In the genomic region with DNA sequence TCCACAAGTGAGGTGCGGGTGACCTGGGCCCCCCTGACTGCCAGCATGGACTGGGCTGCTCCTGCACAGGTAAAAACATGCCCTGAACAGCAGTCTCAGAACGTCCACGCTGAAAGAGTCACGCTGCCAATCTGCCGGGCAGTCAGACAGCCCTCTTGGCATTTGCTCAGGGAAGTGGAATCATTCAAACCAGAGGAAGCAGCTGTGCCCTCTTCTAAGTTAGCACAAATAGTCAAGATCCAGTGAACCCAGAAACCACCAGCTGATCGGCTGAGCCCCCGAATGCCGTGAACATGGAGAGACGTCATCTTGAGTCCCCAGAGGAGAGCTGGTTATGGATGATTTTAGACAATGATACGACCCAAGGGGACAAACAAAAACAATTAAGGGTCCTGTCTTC, we compare ENCODE assay signal across 17 cellular contexts. TPM values are rescaled to one million over a fixed set of nuclear protein-coding genes. Genes with fewer than 3 reads are reported as not detected.
A peak's percentile ranks its signal among the peaks of the same experiment; 100 is the strongest.
DNase-seq lines count a peak whose midpoint lies in the region; ATAC-seq and TF ChIP-seq lines count a peak whose summit lies in the region.
"Had no signal": no experiment of that assay in that cellular context is flagged by ENCODE, and none has a peak within 500 bp of the region (broad histone marks: within the 10 kb centered on the region; RNA-seq: fewer than 3 reads in every experiment).

No MANE protein-coding gene starts in this region.

- POLR2A ChIA-PET in activated naive CD8-positive, alpha-beta T cell treated with anti-CD3 and anti-CD28 coated beads, Interleukin-2, amount 10 ng/mL, durations not matched to agents 7 days and 5 days (lab: Charles Lee), result interaction anchor here (1.1 to 19.3 kb wide), 2 partner anchors 20 to 32 kb away, joined by 3 to 532 read pairs; partner anchors contain the start of gene KLF2

- no peaks in the 10 kb centered on the region for H3K27me3 ChIP-seq in body of pancreas
- H3K27me3 ChIP-seq: heart left ventricle had no signal

- 65 to 76% methylated on average over 10 of the region's 10 CpGs for WGBS in body of pancreas, 2 donors

- TF ChIP-seq POLR2A in body of pancreas (IDR thresholded peaks at IDR 0.05), result no peak

- no peak for ATAC-seq in activated naive CD8-positive, alpha-beta T cell treated with anti-CD3 and anti-CD28 coated beads, Interleukin-2, amount 10 ng/mL, durations not matched to agents 7 days and 5 days (ENCODE audit: low read depth)
- no peak for ATAC-seq in activated naive CD8-positive, alpha-beta T cell treated with anti-CD3 and anti-CD28 coated beads, Interleukin-2, amount 50 U/mL, for 24 hours
- peak; percentile 20 for ATAC-seq in T-helper 17 cell
- peak; percentile 89 to 90 for ATAC-seq in stimulated activated naive B cell treated with anti-CD40 and anti-IgM and Interleukin-4, amounts not matched to agents 10 μg/mL and 1 μg/mL and 100 μg/mL, for 72 hours (replicated peaks)
- ATAC-seq in body of pancreas, result no peak
- no peak for ATAC-seq in HG02938 (IDR thresholded peaks at IDR 0.05; ENCODE audit: unreplicated experiment)
- ATAC-seq: sciatic nerve had no signal

- no peaks in the 10 kb centered on the region for H3K36me3 ChIP-seq in body of pancreas (replicated peaks in 1 of 2; ENCODE audit: insufficient read depth in 1 of 2, low read depth in 2 of 2)

- no peak overlapping the region for H3K4me3 Mint-ChIP-seq in activated naive CD8-positive, alpha-beta T cell treated with anti-CD3 and anti-CD28 coated beads, Interleukin-2, amount 10 ng/mL, durations not matched to agents 7 days and 5 days
- no peak overlapping the region for H3K4me3 Mint-ChIP-seq in activated naive CD8-positive, alpha-beta T cell treated with anti-CD3 and anti-CD28 coated beads, Interleukin-2, amount 50 U/mL, for 24 hours
- H3K4me3 Mint-ChIP-seq in T-helper 17 cell, result no peak overlapping the region
- H3K4me3 Mint-ChIP-seq in stimulated activated naive B cell treated with anti-CD40 and anti-IgM and Interleukin-4, amounts not matched to agents 10 μg/mL and 1 μg/mL and 100 μg/mL, for 72 hours, result peak overlapping the region; percentile 44 to 53
- H3K4me3 Mint-ChIP-seq: immature natural killer cell had no signal

- H3K4me1 Mint-ChIP-seq in activated naive CD8-positive, alpha-beta T cell treated with anti-CD3 and anti-CD28 coated beads, Interleukin-2, amount 10 ng/mL, durations not matched to agents 7 days and 5 days, result peaks cover 52% of the 10 kb centered on the region
- H3K4me1 Mint-ChIP-seq in activated naive CD8-positive, alpha-beta T cell treated with anti-CD3 and anti-CD28 coated beads, Interleukin-2, amount 50 U/mL, for 24 hours, result peaks cover 70% of the 10 kb centered on the region
- peaks cover 56% of the 10 kb centered on the region for H3K4me1 Mint-ChIP-seq in T-helper 17 cell
- peaks cover 0 to 57% of the 10 kb centered on the region in 2 donors for H3K4me1 Mint-ChIP-seq in stimulated activated naive B cell treated with anti-CD40 and anti-IgM and Interleukin-4, amounts not matched to agents 10 μg/mL and 1 μg/mL and 100 μg/mL, for 72 hours

- no peak for DNase-seq in activated naive CD8-positive, alpha-beta T cell treated with anti-CD3 and anti-CD28 coated beads, Interleukin-2, amount 10 ng/mL, durations not matched to agents 7 days and 5 days
- DNase-seq in activated naive CD8-positive, alpha-beta T cell treated with anti-CD3 and anti-CD28 coated beads, Interleukin-2, amount 50 U/mL, for 24 hours, result no peak
- DNase-seq in T-helper 17 cell (no peak), myocyte (ENCODE audit: low read depth) (peak; percentile 48), MV-4-11 (lab: John Stamatoyannopoulos, UW) (no peak), body of pancreas (no peak)
- peak; percentile 48 for DNase-seq in stimulated activated naive B cell treated with anti-CD40 and anti-IgM and Interleukin-4, amounts not matched to agents 10 μg/mL and 1 μg/mL and 100 μg/mL, for 72 hours
- DNase-seq: activated CD8-positive, alpha-beta memory T cell treated with anti-CD3 and anti-CD28 coated beads, Interleukin-2, amount 50 U/mL, for 48 hours; immature natural killer cell; mammary epithelial cell; NCI-H1436 treated with DMSO at 0.1 percent for 48 hours; NCI-H2227 treated with DMSO at 0.1 percent for 48 hours; NK-92 treated with Interleukin-12 subunit alpha and Interleukin-12 subunit beta, amount 100 ng/mL, for 24 hours; stimulated activated CD4-positive, alpha-beta T cell treated with anti-CD3 and anti-CD28 coated beads, Interleukin-1b, Interleukin-23, amount 100 ng/mL, for 48 hours had no signal

- H3K27me3 Mint-ChIP-seq in activated naive CD8-positive, alpha-beta T cell treated with anti-CD3 and anti-CD28 coated beads, Interleukin-2, amount 10 ng/mL, durations not matched to agents 7 days and 5 days, result peaks cover 14% of the 10 kb centered on the region
- peaks cover 3% of the 10 kb centered on the region for H3K27me3 Mint-ChIP-seq in activated naive CD8-positive, alpha-beta T cell treated with anti-CD3 and anti-CD28 coated beads, Interleukin-2, amount 50 U/mL, for 24 hours
- no peaks in the 10 kb centered on the region for H3K27me3 Mint-ChIP-seq in T-helper 17 cell
- no peaks in the 10 kb centered on the region for H3K27me3 Mint-ChIP-seq in stimulated activated naive B cell treated with anti-CD40 and anti-IgM and Interleukin-4, amounts not matched to agents 10 μg/mL and 1 μg/mL and 100 μg/mL, for 72 hours

- H3K27ac Mint-ChIP-seq in activated naive CD8-positive, alpha-beta T cell treated with anti-CD3 and anti-CD28 coated beads, Interleukin-2, amount 10 ng/mL, durations not matched to agents 7 days and 5 days, result peak overlapping the region; percentile 20
- no peak overlapping the region for H3K27ac Mint-ChIP-seq in activated naive CD8-positive, alpha-beta T cell treated with anti-CD3 and anti-CD28 coated beads, Interleukin-2, amount 50 U/mL, for 24 hours
- H3K27ac Mint-ChIP-seq in T-helper 17 cell, result no peak overlapping the region
- peak overlapping the region; percentile 91 for H3K27ac Mint-ChIP-seq in stimulated activated naive B cell treated with anti-CD40 and anti-IgM and Interleukin-4, amounts not matched to agents 10 μg/mL and 1 μg/mL and 100 μg/mL, for 72 hours

- intact Hi-C loops in body of pancreas (cut with DNase I), result no loop called here

- no peak overlapping the region for H3K4me3 ChIP-seq in body of pancreas
- H3K4me3 ChIP-seq: heart left ventricle had no signal

- TF ChIP-seq CTCF in body of pancreas (IDR thresholded peaks at IDR 0.05), result no peak

- no peaks in the 10 kb centered on the region for H3K9me3 Mint-ChIP-seq in activated naive CD8-positive, alpha-beta T cell treated with anti-CD3 and anti-CD28 coated beads, Interleukin-2, amount 10 ng/mL, durations not matched to agents 7 days and 5 days
- H3K9me3 Mint-ChIP-seq in activated naive CD8-positive, alpha-beta T cell treated with anti-CD3 and anti-CD28 coated beads, Interleukin-2, amount 50 U/mL, for 24 hours, result no peaks in the 10 kb centered on the region
- peaks cover 0 to 2% of the 10 kb centered on the region in 2 donors for H3K9me3 Mint-ChIP-seq in stimulated activated naive B cell treated with anti-CD40 and anti-IgM and Interleukin-4, amounts not matched to agents 10 μg/mL and 1 μg/mL and 100 μg/mL, for 72 hours

- H3K36me3 Mint-ChIP-seq in activated naive CD8-positive, alpha-beta T cell treated with anti-CD3 and anti-CD28 coated beads, Interleukin-2, amount 10 ng/mL, durations not matched to agents 7 days and 5 days, result peaks cover 27% of the 10 kb centered on the region
- peaks cover 14% of the 10 kb centered on the region for H3K36me3 Mint-ChIP-seq in activated naive CD8-positive, alpha-beta T cell treated with anti-CD3 and anti-CD28 coated beads, Interleukin-2, amount 50 U/mL, for 24 hours (ENCODE audit: low read depth)
- H3K36me3 Mint-ChIP-seq in T-helper 17 cell (ENCODE audit: low read depth), result no peaks in the 10 kb centered on the region
- peaks cover 65 to 69% of the 10 kb centered on the region in 2 donors for H3K36me3 Mint-ChIP-seq in stimulated activated naive B cell treated with anti-CD40 and anti-IgM and Interleukin-4, amounts not matched to agents 10 μg/mL and 1 μg/mL and 100 μg/mL, for 72 hours

- no peak overlapping the region for H3K27ac ChIP-seq in body of pancreas

- peaks cover 18% of the 10 kb centered on the region for H3K4me1 ChIP-seq in body of pancreas

- H3K9me3 ChIP-seq in T-helper 17 cell (ENCODE audit: control insufficient read depth, low read length, poor library complexity, severe bottlenecking), result no peaks in the 10 kb centered on the region
- H3K9me3 ChIP-seq in body of pancreas, result no peaks in the 10 kb centered on the region
- H3K9me3 ChIP-seq: heart left ventricle had no signal

RNA-seq across cellular contexts. Expression of gene KLF2, which starts 34.4 kb away (rescaled TPM):
- 100 to 1,000 TPM; 172 to 193 TPM for total RNA-seq in activated naive CD8-positive, alpha-beta T cell treated with anti-CD3 and anti-CD28 coated beads, Interleukin-2, amount 10 ng/mL, durations not matched to agents 7 days and 5 days
- 100 to 1,000 TPM; 465 to 578 TPM for total RNA-seq in T-helper 17 cell
- total RNA-seq in myocyte, result 9.2 and 13.7 TPM in 2 replicates
- polyA plus RNA-seq in myocyte (2012), result 27.8 TPM
- total RNA-seq in body of pancreas, result 10 to 100 TPM; 13.2 to 42.2 TPM

Comparison
In these comparisons a context has a peak if more than half of its experiments do, and no peak if none do; other contexts are left out.
1. H3K27ac Mint-ChIP-seq: peak in activated naive CD8-positive, alpha-beta T cell treated with anti-CD3 and anti-CD28 coated beads, Interleukin-2, amount 10 ng/mL, durations not matched to agents 7 days and 5 days (single experiment) and stimulated activated naive B cell treated with anti-CD40 and anti-IgM and Interleukin-4, amounts not matched to agents 10 μg/mL and 1 μg/mL and 100 μg/mL, for 72 hours (single experiment); none in activated naive CD8-positive, alpha-beta T cell treated with anti-CD3 and anti-CD28 coated beads, Interleukin-2, amount 50 U/mL, for 24 hours (single experiment) and T-helper 17 cell (single experiment).
2. ATAC-seq: peak in T-helper 17 cell (single experiment) and stimulated activated naive B cell treated with anti-CD40 and anti-IgM and Interleukin-4, amounts not matched to agents 10 μg/mL and 1 μg/mL and 100 μg/mL, for 72 hours (2 of 2); none in activated naive CD8-positive, alpha-beta T cell treated with anti-CD3 and anti-CD28 coated beads, Interleukin-2, amount 10 ng/mL, durations not matched to agents 7 days and 5 days (single experiment), activated naive CD8-positive, alpha-beta T cell treated with anti-CD3 and anti-CD28 coated beads, Interleukin-2, amount 50 U/mL, for 24 hours (single experiment), body of pancreas (single experiment) and HG02938 (single experiment).
3. DNase-seq: peak in myocyte (single experiment) and stimulated activated naive B cell treated with anti-CD40 and anti-IgM and Interleukin-4, amounts not matched to agents 10 μg/mL and 1 μg/mL and 100 μg/mL, for 72 hours (single experiment); none in activated naive CD8-positive, alpha-beta T cell treated with anti-CD3 and anti-CD28 coated beads, Interleukin-2, amount 10 ng/mL, durations not matched to agents 7 days and 5 days (single experiment), activated naive CD8-positive, alpha-beta T cell treated with anti-CD3 and anti-CD28 coated beads, Interleukin-2, amount 50 U/mL, for 24 hours (single experiment), T-helper 17 cell (0 of 3), MV-4-11 (single experiment) and body of pancreas (0 of 4).
4. H3K4me3 Mint-ChIP-seq: peak in stimulated activated naive B cell treated with anti-CD40 and anti-IgM and Interleukin-4, amounts not matched to agents 10 μg/mL and 1 μg/mL and 100 μg/mL, for 72 hours (2 of 2); none in activated naive CD8-positive, alpha-beta T cell treated with anti-CD3 and anti-CD28 coated beads, Interleukin-2, amount 10 ng/mL, durations not matched to agents 7 days and 5 days (single experiment), activated naive CD8-positive, alpha-beta T cell treated with anti-CD3 and anti-CD28 coated beads, Interleukin-2, amount 50 U/mL, for 24 hours (single experiment) and T-helper 17 cell (single experiment).
5. RNA of gene KLF2, which starts 34.4 kb away (total RNA-seq): 465 to 578 TPM in T-helper 17 cell and 172 to 193 TPM in activated naive CD8-positive, alpha-beta T cell treated with anti-CD3 and anti-CD28 coated beads, Interleukin-2, amount 10 ng/mL, durations not matched to agents 7 days and 5 days; 13.2 to 42.2 TPM in body of pancreas and 9.2 to 13.7 TPM in myocyte; every median in the first group is over 4 times any median in the second.